ENCODE assay signal across 13 cellular contexts in the genomic region with DNA sequence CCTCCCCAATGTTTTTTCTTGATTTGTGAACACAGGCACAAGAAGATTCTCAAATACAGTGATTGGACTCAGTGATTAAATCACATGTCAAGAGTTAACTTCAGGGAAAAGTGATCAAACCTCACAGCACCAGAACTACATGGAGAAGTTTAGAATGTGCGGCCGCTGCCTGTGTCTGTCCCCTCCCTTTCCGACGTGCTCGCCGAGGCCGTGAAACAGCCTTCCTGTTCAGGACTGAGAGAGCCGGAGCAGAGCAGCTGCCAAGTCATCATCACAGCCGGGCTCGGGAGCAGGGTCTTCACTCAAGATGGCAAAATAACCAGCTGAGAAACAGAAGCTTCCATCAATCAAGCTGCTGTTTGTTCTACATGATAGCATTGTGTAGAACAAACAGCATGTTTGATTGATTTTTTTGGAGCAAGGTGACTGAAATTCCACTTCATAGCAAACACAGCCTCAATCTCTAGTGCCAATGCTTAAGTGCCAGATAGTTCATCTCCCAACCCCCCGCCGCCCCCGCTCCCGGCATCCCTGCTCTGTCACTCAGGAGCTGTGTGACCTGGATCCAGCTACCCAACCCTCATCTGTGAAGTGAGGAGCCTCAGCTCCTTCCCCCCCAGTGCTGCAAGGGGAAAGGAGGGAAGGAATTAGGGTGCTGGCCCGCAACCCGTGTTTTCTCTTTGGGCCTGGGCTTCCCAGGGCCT.
DNase-seq lines count a peak whose midpoint lies in the region; ATAC-seq lines count a peak whose summit lies in the region.
"Had no signal": no experiment of that assay in that cellular context is flagged by ENCODE, and none has a peak within 500 bp of the region (broad histone marks: within the 10 kb centered on the region; RNA-seq: fewer than 3 reads in every experiment).

No MANE protein-coding gene starts in this region.

- no peak overlapping the region for H3K27ac ChIP-seq in caudate nucleus (ENCODE audit: low read depth, low read length)
- H3K27ac ChIP-seq: C4-2B had no signal

- DNase-seq in COLO668 (lab: John Stamatoyannopoulos, UW; ENCODE audit: unreplicated experiment), result peak; percentile 50
- peak; percentile 26 for DNase-seq in LHCN-M2 (ENCODE audit: low read depth)
- peak in 37 of 61 donors; percentile 5 to 81 (median 33) for DNase-seq in caudate nucleus (lab: John Stamatoyannopoulos, UW)
- peak; percentile 75 to 80 for DNase-seq in lung microvascular endothelial cell (ENCODE audit: low read depth in 2 of 2)
- DNase-seq in GDM1 (lab: John Stamatoyannopoulos, UW), result no peak
- no peak for DNase-seq in COR-L47 (lab: John Stamatoyannopoulos, UW)
- DNase-seq: activated CD4-positive, alpha-beta memory T cell treated with anti-CD3 and anti-CD28 coated beads, Interleukin-2, amount 10 ng/mL, durations not matched to agents 7 days and 5 days; activated naive CD4-positive, alpha-beta T cell; NCI-H1105 treated with DMSO at 0.1 percent for 48 hours; stimulated activated naive B cell treated with anti-CD40 and anti-IgM and Interleukin-4, amounts not matched to agents 10 μg/mL and 1 μg/mL and 100 μg/mL, for 72 hours had no signal

- no peak for ATAC-seq in GM18498 (IDR thresholded peaks at IDR 0.05; ENCODE audit: unreplicated experiment)
- no peak for ATAC-seq in HG03095 (IDR thresholded peaks at IDR 0.05; ENCODE audit: unreplicated experiment)

Comparison
In these comparisons a context has a peak if more than half of its experiments do, and no peak if none do; other contexts are left out.
1. DNase-seq: peak in COLO668 (single experiment), LHCN-M2 (single experiment), caudate nucleus (37 of 61) and lung microvascular endothelial cell (2 of 2); none in GDM1 (single experiment) and COR-L47 (single experiment).